8 cellular contexts compared by ENCODE assay signal in genomic region chr20:53623127-53623453, GRCh38. TPM values are rescaled to one million over a fixed set of nuclear protein-coding genes. Genes with fewer than 3 reads are reported as not detected.
DNase-seq lines count a peak whose midpoint lies in the region; ATAC-seq lines count a peak whose summit lies in the region.

No MANE protein-coding gene starts in this region.

- peak overlapping the region; percentile 89 for H3K27ac ChIP-seq in BLaER1
- peak overlapping the region; percentile 65 for H3K27ac ChIP-seq in caudate nucleus (ENCODE audit: low read depth, low read length)

- H3K4me2 ChIP-seq in BLaER1 = peak overlapping the region; percentile 80

- no peaks in the 10 kb centered on the region for H3K27me3 Mint-ChIP-seq in natural killer cell treated with Interleukin-12 subunit alpha and Interleukin-12 subunit beta and Interleukin-15 and Interleukin-18, amount 100 ng/mL, for 72 hours

- ATAC-seq in HG03378 (IDR thresholded peaks at IDR 0.05; ENCODE audit: unreplicated experiment) (peak; percentile 12), HG03097 (IDR thresholded peaks at IDR 0.05; ENCODE audit: low FRiP score, unreplicated experiment) (no peak), HG03025 (IDR thresholded peaks at IDR 0.05; ENCODE audit: low FRiP score, unreplicated experiment) (no peak)
- peak in 1 of 2 donors; percentile 13 for ATAC-seq in natural killer cell treated with Interleukin-12 subunit alpha and Interleukin-12 subunit beta and Interleukin-15 and Interleukin-18, amount 100 ng/mL, for 72 hours

- no peaks in the 10 kb centered on the region for H4K20me1 ChIP-seq in BLaER1

- H3K9me3 ChIP-seq in BLaER1 = no peaks in the 10 kb centered on the region

- H3K4me3 ChIP-seq in BLaER1 = peak overlapping the region; percentile 49

- no peaks in the 10 kb centered on the region for H3K9me3 Mint-ChIP-seq in natural killer cell treated with Interleukin-12 subunit alpha and Interleukin-12 subunit beta and Interleukin-15 and Interleukin-18, amount 100 ng/mL, for 72 hours

- H3K4me1 ChIP-seq in BLaER1 = peaks cover 60% of the 10 kb centered on the region

- H3K27me3 ChIP-seq in BLaER1 = no peaks in the 10 kb centered on the region

- peak overlapping the region; percentile 80 for H3K9ac ChIP-seq in BLaER1

- DNase-seq in caudate nucleus (lab: John Stamatoyannopoulos, UW) (no peak), DMS53 treated with DMSO at 0.1 percent for 48 hours (lab: John Stamatoyannopoulos, UW; ENCODE audit: unreplicated experiment) (no peak), kidney glomerular epithelial cell (lab: John Stamatoyannopoulos, UW) (no peak)
- no peak for DNase-seq in natural killer cell treated with Interleukin-12 subunit alpha and Interleukin-12 subunit beta and Interleukin-15 and Interleukin-18, amount 100 ng/mL, for 72 hours (ENCODE audit: low spot score)

- peak overlapping the region; percentile 75 for H3K4me3 Mint-ChIP-seq in natural killer cell treated with Interleukin-12 subunit alpha and Interleukin-12 subunit beta and Interleukin-15 and Interleukin-18, amount 100 ng/mL, for 72 hours

- H3K36me3 Mint-ChIP-seq in natural killer cell treated with Interleukin-12 subunit alpha and Interleukin-12 subunit beta and Interleukin-15 and Interleukin-18, amount 100 ng/mL, for 72 hours = no peaks in the 10 kb centered on the region

- H3K36me3 ChIP-seq in BLaER1 = no peaks in the 10 kb centered on the region

- H3K4me1 Mint-ChIP-seq in natural killer cell treated with Interleukin-12 subunit alpha and Interleukin-12 subunit beta and Interleukin-15 and Interleukin-18, amount 100 ng/mL, for 72 hours (ENCODE audit: low read depth in 2 of 2) = peaks cover 28 to 34% of the 10 kb centered on the region in 2 donors

- peak overlapping the region; percentile 81 to 89 for H3K27ac Mint-ChIP-seq in natural killer cell treated with Interleukin-12 subunit alpha and Interleukin-12 subunit beta and Interleukin-15 and Interleukin-18, amount 100 ng/mL, for 72 hours

RNA-seq across cellular contexts. Expression of gene ZNF217, which starts 29.5 kb away (rescaled TPM):
- total RNA-seq in natural killer cell treated with Interleukin-12 subunit alpha and Interleukin-12 subunit beta and Interleukin-15 and Interleukin-18, amount 100 ng/mL, for 72 hours = 10 to 100 TPM; 39.9 to 48.0 TPM
